1 cellular context compared by ENCODE assay signal in genomic region chr22:28710112-28710888, GRCh38.
TF ChIP-seq lines count a peak whose summit lies in the region.

No MANE protein-coding gene starts in this region.

TF ChIP-seq in HepG2, 621 proteins besides CTCF, POLR2A, EP300 and RAD21:
- TF ChIP-seq GFI1 (CRISPR knock-in tag; IDR thresholded peaks at IDR 0.05; ENCODE audit: borderline replicate concordance) (no peak), ZBTB7B (CRISPR knock-in tag; IDR thresholded peaks at IDR 0.05) (no peak), MLXIP (CRISPR knock-in tag; IDR thresholded peaks at IDR 0.05; ENCODE audit: borderline replicate concordance) (no peak), ZNF629 (CRISPR knock-in tag; conservative IDR thresholded peaks at IDR 0.05) (peak; percentile 75), ZZZ3 (CRISPR knock-in tag; IDR thresholded peaks at IDR 0.05; ENCODE audit: borderline replicate concordance) (no peak)
